ENCODE assay signal across 19 cellular contexts in the genomic region with DNA sequence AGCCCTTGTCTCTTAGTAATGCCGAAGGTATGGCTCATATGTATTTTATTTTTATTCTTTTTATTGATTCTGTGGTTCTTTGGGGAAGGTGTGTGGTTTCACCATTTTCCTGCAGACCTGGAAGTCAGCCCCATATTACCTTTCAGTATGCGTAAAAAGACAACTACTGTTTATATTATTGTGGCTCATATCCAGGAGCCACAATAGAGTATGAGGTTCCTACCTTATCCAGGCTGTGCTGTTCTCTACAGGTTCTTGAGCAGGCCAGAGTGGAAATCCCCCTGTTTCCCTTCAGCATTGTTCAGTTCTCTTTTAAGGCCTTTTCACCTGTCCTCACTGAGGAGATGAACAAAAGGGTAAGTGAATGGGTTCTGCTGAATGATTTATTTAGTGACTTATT.
DNase-seq lines count a peak whose midpoint lies in the region; ATAC-seq and TF ChIP-seq lines count a peak whose summit lies in the region.
"Had no signal": no experiment of that assay in that cellular context is flagged by ENCODE, and none has a peak within 500 bp of the region (broad histone marks: within the 10 kb centered on the region; RNA-seq: fewer than 3 reads in every experiment).

No MANE protein-coding gene starts in this region.

- H3F3A ChIP-seq in Loucy (ENCODE audit: low read depth) = 0 out of 2 replicates have a peak, but pooled peaks cover 6% of the 10 kb centered on the region

- ATAC-seq in memory B cell (ENCODE audit: low read depth) = peak; percentile 53
- ATAC-seq: GM23338, HCT116 had no signal

- no peak overlapping the region for H3K9ac ChIP-seq in Loucy (ENCODE audit: low read depth, low read length, poor library complexity, severe bottlenecking)
- H3K9ac ChIP-seq: BLaER1 treated with 17β-estradiol and CSF1 and Interleukin-3, amounts not matched to agents 10 nM and 100 nM had no signal

- no peaks in the 10 kb centered on the region for H3K9me2 ChIP-seq in Loucy (replicated peaks; ENCODE audit: low read depth, low read length)

- H3K27me3 ChIP-seq in Loucy (ENCODE audit: insufficient read depth, low read length, poor library complexity, severe bottlenecking) = no peaks in the 10 kb centered on the region
- H3K27me3 ChIP-seq: BE2C; BLaER1 treated with 17β-estradiol and CSF1 and Interleukin-3, amounts not matched to agents 10 nM and 100 nM had no signal

- no peaks in the 10 kb centered on the region for H4K20me1 ChIP-seq in Loucy (ENCODE audit: insufficient read depth, low read length, poor library complexity, severe bottlenecking)
- H4K20me1 ChIP-seq: BLaER1 treated with 17β-estradiol and CSF1 and Interleukin-3, amounts not matched to agents 10 nM and 100 nM had no signal

- TF ChIP-seq CTCF in Loucy (conservative IDR thresholded peaks at IDR 0.05; ENCODE audit: low read length) = no peak

- peaks cover 27% of the 10 kb centered on the region for H3K4me1 ChIP-seq in Loucy (ENCODE audit: insufficient read depth, low read length, poor library complexity, severe bottlenecking)
- H3K4me1 ChIP-seq: BE2C had no signal

- peaks cover 14% of the 10 kb centered on the region for H3K9me3 ChIP-seq in Loucy (ENCODE audit: insufficient read depth, low read depth, low read length)
- H3K9me3 ChIP-seq: BE2C had no signal

- no peaks in the 10 kb centered on the region for H3K79me2 ChIP-seq in Loucy (ENCODE audit: insufficient read depth, low read length)

- no peak overlapping the region for H2AFZ ChIP-seq in Loucy (ENCODE audit: low read length)
- H2AFZ ChIP-seq: GM23338 had no signal

- DNase-seq in NCI-H2107 treated with DMSO at 0.1 percent for 48 hours (lab: John Stamatoyannopoulos, UW; ENCODE audit: unreplicated experiment) = peak; percentile 44
- DNase-seq in NCI-H2107 (lab: John Stamatoyannopoulos, UW) = no peak
- DNase-seq in memory B cell (ENCODE audit: low spot score in 2 of 2) = no peak
- DNase-seq in NCI-H748 (lab: John Stamatoyannopoulos, UW; ENCODE audit: unreplicated experiment) = no peak
- no peak for DNase-seq in AG08396 (ENCODE audit: low spot score)
- DNase-seq: AML-193; BE2C; CD4-positive, alpha-beta T cell; CD8-positive, alpha-beta memory T cell; DMS 273 treated with DMSO at 0.1 percent for 48 hours; DMS53; DMS79 treated with DMSO at 0.1 percent for 48 hours; GF-D8; H9 had no signal

- peak overlapping the region; percentile 47 for H3K4me2 ChIP-seq in Loucy (ENCODE audit: low read depth, low read length, poor library complexity, severe bottlenecking)
- H3K4me2 ChIP-seq: GM23338 had no signal

- H3K27me3 Mint-ChIP-seq in memory B cell = no peaks in the 10 kb centered on the region
- H3K27me3 Mint-ChIP-seq: CD4-positive, alpha-beta T cell; CD8-positive, alpha-beta memory T cell had no signal

- peaks cover 6% of the 10 kb centered on the region for H3K9me3 Mint-ChIP-seq in memory B cell

- peaks cover 5% of the 10 kb centered on the region for H3K36me3 Mint-ChIP-seq in memory B cell

- H3K27ac Mint-ChIP-seq in memory B cell = no peak overlapping the region
- H3K27ac Mint-ChIP-seq: CD4-positive, alpha-beta T cell; GM23338; H9 had no signal

- no peak overlapping the region for H3K4me3 Mint-ChIP-seq in memory B cell
- H3K4me3 Mint-ChIP-seq: CD14-positive monocyte; CD4-positive, alpha-beta T cell; CD8-positive, alpha-beta memory T cell; GM23338; H9 had no signal

- peaks cover 58% of the 10 kb centered on the region for H3K36me3 ChIP-seq in Loucy (ENCODE audit: insufficient read depth, low read length)
- H3K36me3 ChIP-seq: BLaER1 treated with 17β-estradiol and CSF1 and Interleukin-3, amounts not matched to agents 10 nM and 100 nM had no signal

- no peak overlapping the region for H3K4me3 ChIP-seq in Loucy (ENCODE audit: low read length, poor library complexity, severe bottlenecking)
- H3K4me3 ChIP-seq: BLaER1 treated with 17β-estradiol and CSF1 and Interleukin-3, amounts not matched to agents 10 nM and 100 nM; GM23338 had no signal

- H3K4me1 Mint-ChIP-seq in memory B cell = peaks cover 8% of the 10 kb centered on the region
- H3K4me1 Mint-ChIP-seq: GM23338, H9 had no signal
